ENCODE assay signal across 21 cellular contexts in genomic region chr1:59066231-59066630, GRCh38.
"Had no signal": no experiment of that assay in that cellular context is flagged by ENCODE, and none has a peak within 500 bp of the region (broad histone marks: within the 10 kb centered on the region; RNA-seq: fewer than 3 reads in every experiment).

No MANE protein-coding gene starts in this region.

- H3K4me2 ChIP-seq: smooth muscle cell had no signal

- H3K9me3 ChIP-seq: lower lobe of right lung, pancreas, stomach, thyroid gland, vagina had no signal

- H3K27me3 ChIP-seq: pancreas, stomach, thyroid gland, vagina had no signal

- H3K36me3 ChIP-seq: lower lobe of right lung, pancreas, stomach, thyroid gland, vagina had no signal

- H3K27ac ChIP-seq: coronary artery, lower lobe of right lung, pancreas, stomach, thyroid gland, vagina had no signal

- ATAC-seq: left ventricle myocardium superior; lower lobe of right lung; natural killer cell; pancreas; sciatic nerve; stimulated activated effector memory CD8-positive, alpha-beta T cell treated with anti-CD3 and anti-CD28 coated beads, Interleukin-12 subunit alpha, Interleukin-12 subunit beta, amount 100 ng/mL, for 72 hours had no signal

- FAIRE-seq: endometrium, frontal cortex, pancreas had no signal

- H3K4me3 ChIP-seq: coronary artery, lower lobe of right lung, pancreas, smooth muscle cell, stomach, thyroid gland, vagina had no signal

- DNase-seq: dermis blood vessel endothelial cell; effector memory CD4-positive, alpha-beta T cell; hypothalamus; left ventricle myocardium superior; lower lobe of right lung; natural killer cell; pancreas; stimulated activated CD4-positive, alpha-beta T cell treated with anti-CD3 and anti-CD28 coated beads, Interleukin-12 subunit alpha, Interleukin-12 subunit beta, amount 100 ng/mL, for 4 hours; stimulated activated CD4-positive, alpha-beta T cell treated with anti-CD3 and anti-CD28 coated beads, Interleukin-1b, Interleukin-23, amount 100 ng/mL, for 48 hours; stimulated activated CD4-positive, alpha-beta T cell treated with anti-CD3 and anti-CD28 coated beads, Interleukin-4, amount 100 ng/mL, for 1 hour; stimulated activated naive CD4-positive, alpha-beta T cell treated with Interleukin-2 at 50 U/mL for 16 hours; stomach; thyroid gland; trophoblast cell had no signal
